ENCODE assay signal across 11 cellular contexts in the genomic region with DNA sequence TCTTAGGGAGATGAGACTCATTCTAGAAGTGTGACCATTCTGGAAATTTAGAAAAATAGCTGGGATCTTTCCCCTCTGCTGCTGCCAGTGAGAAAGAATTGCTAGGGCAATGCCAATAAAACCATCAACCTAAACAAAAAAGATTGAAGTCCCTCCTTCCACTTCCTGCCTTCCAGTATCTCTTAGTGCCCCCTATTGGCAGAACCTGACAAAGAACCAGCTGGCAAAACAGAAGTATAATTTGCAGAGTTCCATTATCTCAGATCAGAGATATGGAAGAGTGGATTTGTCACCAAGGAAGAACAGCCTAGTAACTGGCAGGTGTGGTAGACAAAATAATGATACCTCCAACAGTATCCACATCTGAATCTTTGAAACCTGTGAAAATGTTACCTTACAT. TPM values are rescaled to one million over a fixed set of nuclear protein-coding genes. Genes with fewer than 3 reads are reported as not detected.
DNase-seq lines count a peak whose midpoint lies in the region; ATAC-seq and TF ChIP-seq lines count a peak whose summit lies in the region.
"Had no signal": no experiment of that assay in that cellular context is flagged by ENCODE, and none has a peak within 500 bp of the region (broad histone marks: within the 10 kb centered on the region; RNA-seq: fewer than 3 reads in every experiment).

No MANE protein-coding gene starts in this region.

- H3K27ac ChIP-seq in HEK293 (ENCODE audit: extremely low read depth, low read depth, low read length): no peak overlapping the region
- H3K27ac ChIP-seq: psoas muscle had no signal

- intact Hi-C loops in Caco-2 (cut with micrococcal nuclease; ENCODE audit: unreplicated experiment): no loop called here
- intact Hi-C loops in activated naive CD4-positive, alpha-beta T cell treated with anti-CD3 and anti-CD28 coated beads for 36 hours (cut with micrococcal nuclease): loop anchor here (5.0 kb wide), 1 partner anchor 622 kb away; no protein-coding TSS in a partner anchor

- POLR2A ChIA-PET in Caco-2 (lab: Charles Lee): no interaction called here
- POLR2A ChIA-PET in HEK293 (lab: Yijun Ruan, JAX): no interaction called here

- H3K4me3 Mint-ChIP-seq in Caco-2 (ENCODE audit: unreplicated experiment): no peak overlapping the region
- no peak overlapping the region for H3K4me3 Mint-ChIP-seq in activated naive CD4-positive, alpha-beta T cell treated with anti-CD3 and anti-CD28 coated beads for 36 hours
- H3K4me3 Mint-ChIP-seq: immature natural killer cell had no signal

- no peak for DNase-seq in Caco-2
- peak; percentile 84 for DNase-seq in SK-MEL-5 (ENCODE audit: low read depth, low spot score)
- DNase-seq in iris pigment epithelial cell (ENCODE audit: low read depth): peak; percentile 14
- DNase-seq in glomerular visceral epithelial cell (ENCODE audit: extremely low spot score): no peak
- no peak for DNase-seq in NOMO-1 (lab: John Stamatoyannopoulos, UW; ENCODE audit: unreplicated experiment in 2 of 2)
- DNase-seq in activated naive CD4-positive, alpha-beta T cell treated with anti-CD3 and anti-CD28 coated beads for 36 hours: no peak
- DNase-seq: immature natural killer cell, psoas muscle had no signal

- peaks cover 15% of the 10 kb centered on the region for H3K9me3 Mint-ChIP-seq in Caco-2 (ENCODE audit: unreplicated experiment)
- H3K9me3 Mint-ChIP-seq in activated naive CD4-positive, alpha-beta T cell treated with anti-CD3 and anti-CD28 coated beads for 36 hours: no peaks in the 10 kb centered on the region
- H3K9me3 Mint-ChIP-seq: activated T-helper 2 cell treated with anti-CD3 and anti-CD28 coated beads, Interferon-gamma antibody, Interleukin-2, Interleukin-4, amounts not matched to agents 10 μg/mL and 5 μg/mL and 100 μg/mL, durations not matched to agents 14 hours and 24 hours and 36 hours had no signal

- peaks cover 27% of the 10 kb centered on the region for H3K4me1 Mint-ChIP-seq in Caco-2 (ENCODE audit: low read depth, unreplicated experiment)
- no peaks in the 10 kb centered on the region for H3K4me1 Mint-ChIP-seq in activated naive CD4-positive, alpha-beta T cell treated with anti-CD3 and anti-CD28 coated beads for 36 hours (ENCODE audit: low read depth)
- H3K4me1 Mint-ChIP-seq: immature natural killer cell had no signal

- H3K36me3 ChIP-seq in Caco-2 (ENCODE audit: control insufficient read depth, insufficient read depth, low read length): no peaks in the 10 kb centered on the region
- H3K36me3 ChIP-seq in HEK293 (ENCODE audit: control insufficient read depth in 2 of 2, insufficient read depth in 1 of 2, low read length in 2 of 2): no peaks in the 10 kb centered on the region

- peaks cover 43% of the 10 kb centered on the region for H3K4me1 ChIP-seq in Caco-2
- no peaks in the 10 kb centered on the region for H3K4me1 ChIP-seq in HEK293 (ENCODE audit: control insufficient read depth, insufficient read depth, low read length)
- H3K4me1 ChIP-seq: psoas muscle had no signal

- peaks cover 17% of the 10 kb centered on the region for H3K9me3 ChIP-seq in Caco-2
- no peaks in the 10 kb centered on the region for H3K9me3 ChIP-seq in HEK293 (ENCODE audit: control insufficient read depth, insufficient read depth, low read depth, low read length)

- peak overlapping the region; percentile 65 for H3K27ac Mint-ChIP-seq in Caco-2 (ENCODE audit: unreplicated experiment)
- H3K27ac Mint-ChIP-seq in activated naive CD4-positive, alpha-beta T cell treated with anti-CD3 and anti-CD28 coated beads for 36 hours: no peak overlapping the region
- H3K27ac Mint-ChIP-seq: activated T-helper 2 cell treated with anti-CD3 and anti-CD28 coated beads, Interferon-gamma antibody, Interleukin-2, Interleukin-4, amounts not matched to agents 10 μg/mL and 5 μg/mL and 100 μg/mL, durations not matched to agents 14 hours and 24 hours and 36 hours; immature natural killer cell had no signal

- ATAC-seq in HG02571 (IDR thresholded peaks at IDR 0.05; ENCODE audit: unreplicated experiment): no peak
- ATAC-seq: psoas muscle had no signal

- peaks cover 25% of the 10 kb centered on the region for H3K36me3 Mint-ChIP-seq in Caco-2 (ENCODE audit: insufficient read depth, unreplicated experiment)
- H3K36me3 Mint-ChIP-seq in activated naive CD4-positive, alpha-beta T cell treated with anti-CD3 and anti-CD28 coated beads for 36 hours (ENCODE audit: low read depth): no peaks in the 10 kb centered on the region

- TF ChIP-seq CTCF in Caco-2 (IDR thresholded peaks at IDR 0.05; ENCODE audit: insufficient read depth in 1 of 2, low read depth in 1 of 2, low read length in 1 of 2, severe bottlenecking in 1 of 2, unreplicated experiment in 1 of 2) (peak in 1 of 2 experiments; percentile 6), HEK293 (tag by site-specific recombination; IDR thresholded peaks at IDR 0.05) (no peak)

- H3K4me3 ChIP-seq in Caco-2 (ENCODE audit: low read depth, low read length) (no peak overlapping the region), HEK293 (ENCODE audit: low read depth, low read length) (no peak overlapping the region)
- H3K4me3 ChIP-seq: psoas muscle had no signal

- no peaks in the 10 kb centered on the region for H3K27me3 ChIP-seq in Caco-2 (replicated peaks; ENCODE audit: control insufficient read depth, insufficient read depth, low read length)

- no peaks in the 10 kb centered on the region for H3K27me3 Mint-ChIP-seq in Caco-2 (ENCODE audit: insufficient read depth, unreplicated experiment)
- no peaks in the 10 kb centered on the region for H3K27me3 Mint-ChIP-seq in activated naive CD4-positive, alpha-beta T cell treated with anti-CD3 and anti-CD28 coated beads for 36 hours (ENCODE audit: low read depth)

- no TSS peak for BruUV-seq in Caco-2 (replicated peaks; lab: Mats Ljungman, UMichigan)

- in situ Hi-C loops in SK-MEL-5 (cut with HindIII; ENCODE audit: low pct_unique_long_range_greater_than_20kb, low sequenced_read_pairs): no loop called here

- CTCF ChIA-PET in Caco-2 (lab: Charles Lee): no interaction called here
- CTCF ChIA-PET in HEK293 (lab: Yijun Ruan, JAX): interaction anchor here (0.9 to 1.1 kb wide), 2 partner anchors 11 to 620 kb away, joined by 3 read pairs; no protein-coding TSS in a partner anchor
- CTCF ChIA-PET in activated naive CD4-positive, alpha-beta T cell treated with anti-CD3 and anti-CD28 coated beads for 36 hours (lab: Charles Lee): interaction anchor here (0.6 kb wide), 1 partner anchor 125 kb away, joined by 3 read pairs; no protein-coding TSS in a partner anchor

TF ChIP-seq in HEK293, 187 proteins besides CTCF, POLR2A, EP300 and RAD21:
- TF ChIP-seq, protein P1, sequence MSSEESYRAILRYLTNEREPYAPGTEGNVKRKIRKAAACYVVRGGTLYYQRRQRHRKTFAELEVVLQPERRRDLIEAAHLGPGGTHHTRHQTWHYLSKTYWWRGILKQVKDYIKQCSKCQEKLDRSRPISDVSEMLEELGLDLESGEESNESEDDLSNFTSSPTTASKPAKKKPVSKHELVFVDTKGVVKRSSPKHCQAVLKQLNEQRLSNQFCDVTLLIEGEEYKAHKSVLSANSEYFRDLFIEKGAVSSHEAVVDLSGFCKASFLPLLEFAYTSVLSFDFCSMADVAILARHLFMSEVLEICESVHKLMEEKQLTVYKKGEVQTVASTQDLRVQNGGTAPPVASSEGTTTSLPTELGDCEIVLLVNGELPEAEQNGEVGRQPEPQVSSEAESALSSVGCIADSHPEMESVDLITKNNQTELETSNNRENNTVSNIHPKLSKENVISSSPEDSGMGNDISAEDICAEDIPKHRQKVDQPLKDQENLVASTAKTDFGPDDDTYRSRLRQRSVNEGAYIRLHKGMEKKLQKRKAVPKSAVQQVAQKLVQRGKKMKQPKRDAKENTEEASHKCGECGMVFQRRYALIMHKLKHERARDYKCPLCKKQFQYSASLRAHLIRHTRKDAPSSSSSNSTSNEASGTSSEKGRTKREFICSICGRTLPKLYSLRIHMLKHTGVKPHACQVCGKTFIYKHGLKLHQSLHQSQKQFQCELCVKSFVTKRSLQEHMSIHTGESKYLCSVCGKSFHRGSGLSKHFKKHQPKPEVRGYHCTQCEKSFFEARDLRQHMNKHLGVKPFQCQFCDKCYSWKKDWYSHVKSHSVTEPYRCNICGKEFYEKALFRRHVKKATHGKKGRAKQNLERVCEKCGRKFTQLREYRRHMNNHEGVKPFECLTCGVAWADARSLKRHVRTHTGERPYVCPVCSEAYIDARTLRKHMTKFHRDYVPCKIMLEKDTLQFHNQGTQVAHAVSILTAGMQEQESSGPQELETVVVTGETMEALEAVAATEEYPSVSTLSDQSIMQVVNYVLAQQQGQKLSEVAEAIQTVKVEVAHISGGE (tag by site-specific recombination; conservative IDR thresholded peaks at IDR 0.05; ENCODE audit: low read depth): no peak
- no peak for TF ChIP-seq ZNF544 (tag by site-specific recombination; IDR thresholded peaks at IDR 0.05)
- TF ChIP-seq, protein P2, sequence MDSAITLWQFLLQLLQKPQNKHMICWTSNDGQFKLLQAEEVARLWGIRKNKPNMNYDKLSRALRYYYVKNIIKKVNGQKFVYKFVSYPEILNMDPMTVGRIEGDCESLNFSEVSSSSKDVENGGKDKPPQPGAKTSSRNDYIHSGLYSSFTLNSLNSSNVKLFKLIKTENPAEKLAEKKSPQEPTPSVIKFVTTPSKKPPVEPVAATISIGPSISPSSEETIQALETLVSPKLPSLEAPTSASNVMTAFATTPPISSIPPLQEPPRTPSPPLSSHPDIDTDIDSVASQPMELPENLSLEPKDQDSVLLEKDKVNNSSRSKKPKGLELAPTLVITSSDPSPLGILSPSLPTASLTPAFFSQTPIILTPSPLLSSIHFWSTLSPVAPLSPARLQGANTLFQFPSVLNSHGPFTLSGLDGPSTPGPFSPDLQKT (IDR thresholded peaks at IDR 0.05; ENCODE audit: borderline replicate concordance, low read depth, low read length): no peak
- peak; percentile 27 for TF ChIP-seq ZNF654 (tag by site-specific recombination; IDR thresholded peaks at IDR 0.05; ENCODE audit: low read depth)

RNA-seq across cellular contexts. Expression of a gene that starts 13.8 kb away (rescaled TPM):
- 0.14 and 0.20 TPM in 2 replicates for total RNA-seq in Caco-2 (2022)
- total RNA-seq in SK-MEL-5 (2014; rRNA removed; shearing (Covaris generic)): 0.05 and 0.16 TPM in 2 replicates
- polyA plus RNA-seq in SK-MEL-5 (2015; cell fraction: cytosol; rRNA removed): 0.01 and 0.28 TPM in 2 replicates
- 0.09 and 0.30 TPM in 2 replicates for polyA plus RNA-seq in SK-MEL-5 (2015; cell fraction: nucleus; rRNA removed)
- not detected for total RNA-seq in activated naive CD4-positive, alpha-beta T cell treated with anti-CD3 and anti-CD28 coated beads for 36 hours
- total RNA-seq: activated T-helper 2 cell treated with anti-CD3 and anti-CD28 coated beads, Interferon-gamma antibody, Interleukin-2, Interleukin-4, amounts not matched to agents 10 μg/mL and 5 μg/mL and 100 μg/mL, durations not matched to agents 14 hours and 24 hours and 36 hours had no signal
- polyA plus RNA-seq: immature natural killer cell had no signal

Comparison
In these comparisons a context has a peak if more than half of its experiments do, and no peak if none do; other contexts are left out.
1. DNase-seq: peak in SK-MEL-5 (single experiment) and iris pigment epithelial cell (single experiment); none in Caco-2 (0 of 2), glomerular visceral epithelial cell (single experiment), NOMO-1 (0 of 2) and activated naive CD4-positive, alpha-beta T cell treated with anti-CD3 and anti-CD28 coated beads for 36 hours (single experiment).